In genomic region chr3:65876028-65876420, GRCh38 we compare ENCODE assay signal across 16 cellular contexts.
"Had no signal": no experiment of that assay in that cellular context is flagged by ENCODE, and none has a peak within 500 bp of the region (broad histone marks: within the 10 kb centered on the region; RNA-seq: fewer than 3 reads in every experiment).

No MANE protein-coding gene starts in this region.

- H3K27me3 Mint-ChIP-seq: dendritic cell treated with granulocyte-macrophage colony-stimulating factor and Interleukin-4, amounts not matched to agents 40 ng/mL and 50 ng/mL, for 4 days had no signal

- H3K4me3 ChIP-seq: gastrocnemius medialis, heart right ventricle, mucosa of descending colon, right atrium auricular region, thyroid gland, upper lobe of right lung had no signal

- H3K4me3 Mint-ChIP-seq: dendritic cell treated with granulocyte-macrophage colony-stimulating factor and Interleukin-4, amounts not matched to agents 40 ng/mL and 50 ng/mL, for 4 days; naive thymus-derived CD8-positive, alpha-beta T cell; neural crest cell had no signal

- DNase-seq: cerebellar nuclear complex; gastrocnemius medialis; heart right ventricle; hypothalamus; kidney glomerular epithelial cell; mucosa of descending colon; naive thymus-derived CD8-positive, alpha-beta T cell; posterior cingulate gyrus; small intestine; stimulated activated CD4-positive, alpha-beta T cell treated with anti-CD3 and anti-CD28 coated beads, Interleukin-12 subunit alpha, Interleukin-12 subunit beta, amount 100 ng/mL, for 4 hours; stimulated activated naive CD4-positive, alpha-beta T cell treated with Interleukin-2 at 50 U/mL for 16 hours; thyroid gland; upper lobe of right lung had no signal

- ATAC-seq: gastrocnemius medialis; heart right ventricle; mucosa of descending colon; naive thymus-derived CD8-positive, alpha-beta T cell; upper lobe of right lung had no signal

- H3K27ac ChIP-seq: gastrocnemius medialis, heart right ventricle, right atrium auricular region, thyroid gland, upper lobe of right lung had no signal

- H3K27me3 ChIP-seq: gastrocnemius medialis, heart right ventricle, right atrium auricular region, thyroid gland, upper lobe of right lung had no signal

- H3K9me3 Mint-ChIP-seq: dendritic cell treated with granulocyte-macrophage colony-stimulating factor and Interleukin-4, amounts not matched to agents 40 ng/mL and 50 ng/mL, for 4 days; neural crest cell had no signal

- H3K9me3 ChIP-seq: gastrocnemius medialis, heart right ventricle, mucosa of descending colon, right atrium auricular region, thyroid gland, upper lobe of right lung had no signal

- H3K4me1 Mint-ChIP-seq: naive thymus-derived CD8-positive, alpha-beta T cell had no signal

- H3K36me3 ChIP-seq: gastrocnemius medialis, heart right ventricle, right atrium auricular region, thyroid gland, upper lobe of right lung had no signal

- H3K36me3 Mint-ChIP-seq: naive thymus-derived CD8-positive, alpha-beta T cell had no signal

- H3K27ac Mint-ChIP-seq: dendritic cell treated with granulocyte-macrophage colony-stimulating factor and Interleukin-4, amounts not matched to agents 40 ng/mL and 50 ng/mL, for 4 days; naive thymus-derived CD8-positive, alpha-beta T cell had no signal
